ENCODE assay signal across 1 cellular context in genomic region chr11:93984205-93984586, GRCh38.
TF ChIP-seq lines count a peak whose summit lies in the region.

No MANE protein-coding gene starts in this region.

TF ChIP-seq in HepG2, 621 proteins besides CTCF, POLR2A, EP300 and RAD21 (continued from another document):
- no peak for TF ChIP-seq ARNTL (CRISPR knock-in tag; IDR thresholded peaks at IDR 0.05)
- no peak for TF ChIP-seq ZNF414 (CRISPR knock-in tag; IDR thresholded peaks at IDR 0.05)
- TF ChIP-seq, protein P1, sequence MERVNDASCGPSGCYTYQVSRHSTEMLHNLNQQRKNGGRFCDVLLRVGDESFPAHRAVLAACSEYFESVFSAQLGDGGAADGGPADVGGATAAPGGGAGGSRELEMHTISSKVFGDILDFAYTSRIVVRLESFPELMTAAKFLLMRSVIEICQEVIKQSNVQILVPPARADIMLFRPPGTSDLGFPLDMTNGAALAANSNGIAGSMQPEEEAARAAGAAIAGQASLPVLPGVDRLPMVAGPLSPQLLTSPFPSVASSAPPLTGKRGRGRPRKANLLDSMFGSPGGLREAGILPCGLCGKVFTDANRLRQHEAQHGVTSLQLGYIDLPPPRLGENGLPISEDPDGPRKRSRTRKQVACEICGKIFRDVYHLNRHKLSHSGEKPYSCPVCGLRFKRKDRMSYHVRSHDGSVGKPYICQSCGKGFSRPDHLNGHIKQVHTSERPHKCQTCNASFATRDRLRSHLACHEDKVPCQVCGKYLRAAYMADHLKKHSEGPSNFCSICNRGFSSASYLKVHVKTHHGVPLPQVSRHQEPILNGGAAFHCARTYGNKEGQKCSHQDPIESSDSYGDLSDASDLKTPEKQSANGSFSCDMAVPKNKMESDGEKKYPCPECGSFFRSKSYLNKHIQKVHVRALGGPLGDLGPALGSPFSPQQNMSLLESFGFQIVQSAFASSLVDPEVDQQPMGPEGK (CRISPR knock-in tag; IDR thresholded peaks at IDR 0.05), result no peak
- TF ChIP-seq, protein P2, sequence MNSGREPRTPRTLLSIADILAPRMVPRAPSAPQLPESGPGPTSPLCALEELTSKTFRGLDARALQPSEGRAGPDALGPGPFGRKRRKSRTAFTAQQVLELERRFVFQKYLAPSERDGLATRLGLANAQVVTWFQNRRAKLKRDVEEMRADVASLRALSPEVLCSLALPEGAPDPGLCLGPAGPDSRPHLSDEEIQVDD (CRISPR knock-in tag; IDR thresholded peaks at IDR 0.05; ENCODE audit: borderline replicate concordance), result no peak
- no peak for TF ChIP-seq MTF1 (CRISPR knock-in tag; IDR thresholded peaks at IDR 0.05)
- TF ChIP-seq ETV5 (CRISPR knock-in tag; IDR thresholded peaks at IDR 0.05; ENCODE audit: borderline replicate concordance), result no peak
- TF ChIP-seq, protein P3, sequence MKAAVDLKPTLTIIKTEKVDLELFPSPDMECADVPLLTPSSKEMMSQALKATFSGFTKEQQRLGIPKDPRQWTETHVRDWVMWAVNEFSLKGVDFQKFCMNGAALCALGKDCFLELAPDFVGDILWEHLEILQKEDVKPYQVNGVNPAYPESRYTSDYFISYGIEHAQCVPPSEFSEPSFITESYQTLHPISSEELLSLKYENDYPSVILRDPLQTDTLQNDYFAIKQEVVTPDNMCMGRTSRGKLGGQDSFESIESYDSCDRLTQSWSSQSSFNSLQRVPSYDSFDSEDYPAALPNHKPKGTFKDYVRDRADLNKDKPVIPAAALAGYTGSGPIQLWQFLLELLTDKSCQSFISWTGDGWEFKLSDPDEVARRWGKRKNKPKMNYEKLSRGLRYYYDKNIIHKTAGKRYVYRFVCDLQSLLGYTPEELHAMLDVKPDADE (CRISPR knock-in tag; IDR thresholded peaks at IDR 0.05), result no peak
TF ChIP-seq in HepG2: peak in this region for 0.
